Comparison of ENCODE assay signal across 28 cellular contexts in the genomic region with DNA sequence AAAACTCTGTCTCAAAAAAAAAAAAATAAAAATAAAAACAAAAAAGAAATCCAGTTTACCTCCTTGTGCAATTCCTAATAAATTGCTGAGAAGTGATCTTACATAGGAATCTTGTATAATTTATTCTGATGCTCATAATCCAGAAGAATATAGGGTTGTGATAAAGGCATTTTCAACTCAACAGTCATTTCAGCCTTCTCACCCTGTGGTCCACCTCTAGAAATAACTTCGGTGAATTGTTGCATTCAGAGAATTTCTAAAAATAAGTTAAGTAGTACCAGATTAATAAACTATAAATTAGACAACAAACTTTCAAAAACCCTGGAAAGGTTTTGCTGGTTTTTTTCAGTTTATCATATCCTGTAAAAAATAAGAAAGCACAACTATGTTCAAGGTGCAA. TPM values are rescaled to one million over a fixed set of nuclear protein-coding genes. Genes with fewer than 3 reads are reported as not detected.
DNase-seq lines count a peak whose midpoint lies in the region; ATAC-seq and TF ChIP-seq lines count a peak whose summit lies in the region.
"Had no signal": no experiment of that assay in that cellular context is flagged by ENCODE, and none has a peak within 500 bp of the region (broad histone marks: within the 10 kb centered on the region; RNA-seq: fewer than 3 reads in every experiment).

No MANE protein-coding gene starts in this region.

- no peak for ATAC-seq in thoracic aorta (ENCODE audit: insufficient number of reproducible peaks, low FRiP score, low read depth)
- ATAC-seq in T-helper 17 cell = no peak
- ATAC-seq in upper lobe of left lung (ENCODE audit: low FRiP score in 2 of 2) = no peak
- ATAC-seq: esophagus mucosa; foreskin keratinocyte; stimulated activated naive CD8-positive, alpha-beta T cell treated with anti-CD3 and anti-CD28 coated beads, Interleukin-15, amount 100 ng/mL, for 72 hours; upper lobe of right lung had no signal

- H3K36me3 ChIP-seq in HUES6 (ENCODE audit: control insufficient read depth, insufficient read depth, low read length) (no peaks in the 10 kb centered on the region), thoracic aorta (no peaks in the 10 kb centered on the region), upper lobe of left lung (peaks cover 0 to 2% (median 0%) of the 10 kb centered on the region in 4 donors)
- H3K36me3 ChIP-seq: HAP-1, upper lobe of right lung had no signal

- H3K4me3 Mint-ChIP-seq in mesothelial cell of epicardium (no peak overlapping the region), T-helper 17 cell (no peak overlapping the region)
- H3K4me3 Mint-ChIP-seq: CD14-positive monocyte; endodermal cell; immature natural killer cell; stimulated activated naive CD8-positive, alpha-beta T cell treated with anti-CD3 and anti-CD28 coated beads, Interleukin-15, amount 100 ng/mL, for 72 hours had no signal

- H3K9me3 ChIP-seq in HUES6 (ENCODE audit: control insufficient read depth, insufficient read depth, low read depth, low read length) (peaks cover 3% of the 10 kb centered on the region; the same call in 1 of the 2 replicates), thoracic aorta (no peaks in the 10 kb centered on the region), T-helper 17 cell (ENCODE audit: control insufficient read depth, low read length, poor library complexity, severe bottlenecking) (no peaks in the 10 kb centered on the region), upper lobe of left lung (no peaks in the 10 kb centered on the region)
- H3K9me3 ChIP-seq: HAP-1, upper lobe of right lung had no signal

- no peaks in the 10 kb centered on the region for H3K9me3 Mint-ChIP-seq in mesothelial cell of epicardium
- H3K9me3 Mint-ChIP-seq: immature natural killer cell; stimulated activated naive CD8-positive, alpha-beta T cell treated with anti-CD3 and anti-CD28 coated beads, Interleukin-15, amount 100 ng/mL, for 72 hours had no signal

- peak overlapping the region; percentile 75 for H3K27ac Mint-ChIP-seq in mesothelial cell of epicardium
- no peak overlapping the region for H3K27ac Mint-ChIP-seq in T-helper 17 cell
- H3K27ac Mint-ChIP-seq: stimulated activated naive CD8-positive, alpha-beta T cell treated with anti-CD3 and anti-CD28 coated beads, Interleukin-15, amount 100 ng/mL, for 72 hours had no signal

- WGBS in upper lobe of left lung, 2 donors = 0 to 34% methylated on average over 1 of the region's 1 CpG

- H3K9ac ChIP-seq in HUES6 (ENCODE audit: low read length) = no peak overlapping the region

- peak overlapping the region; percentile 29; the same call in 1 of the 2 replicates for H3K27ac ChIP-seq in HUES6 (ENCODE audit: low read depth, low read length)
- H3K27ac ChIP-seq in thoracic aorta = peak overlapping the region; percentile 38 to 81
- no peak overlapping the region for H3K27ac ChIP-seq in upper lobe of left lung
- H3K27ac ChIP-seq: foreskin keratinocyte, hepatocyte, upper lobe of right lung had no signal

- H3K4me1 Mint-ChIP-seq in mesothelial cell of epicardium (peaks cover 22% of the 10 kb centered on the region), T-helper 17 cell (peaks cover 33% of the 10 kb centered on the region)

- no peaks in the 10 kb centered on the region for H3K27me3 Mint-ChIP-seq in mesothelial cell of epicardium (ENCODE audit: low read depth)
- H3K27me3 Mint-ChIP-seq in T-helper 17 cell = no peaks in the 10 kb centered on the region
- H3K27me3 Mint-ChIP-seq: stimulated activated naive CD8-positive, alpha-beta T cell treated with anti-CD3 and anti-CD28 coated beads, Interleukin-15, amount 100 ng/mL, for 72 hours had no signal

- H3K4me3 ChIP-seq in HUES6 (ENCODE audit: low read depth, low read length) = no peak overlapping the region
- peak overlapping the region; percentile 43 for H3K4me3 ChIP-seq in thoracic aorta
- no peak overlapping the region for H3K4me3 ChIP-seq in upper lobe of left lung
- H3K4me3 ChIP-seq: HAP-1, hepatocyte, K562, upper lobe of right lung had no signal

- DNase-seq in amniotic epithelial cell (ENCODE audit: low read depth) (peak; percentile 27), mesothelial cell of epicardium (ENCODE audit: low spot score in 2 of 2, unreplicated experiment in 2 of 2) (no peak), thoracic aorta (ENCODE audit: low spot score) (no peak), T-helper 17 cell (no peak), germinal center (ENCODE audit: low spot score) (no peak), upper lobe of left lung (no peak)
- DNase-seq: activated CD4-positive, alpha-beta T cell treated with anti-CD3 and anti-CD28 coated beads for 48 hours; activated CD8-positive, alpha-beta memory T cell treated with anti-CD3 and anti-CD28 coated beads for 24 hours; activated gamma-delta T cell; activated T-cell treated with anti-CD3 and anti-CD28 coated beads, Interleukin-2, amount 50 U/mL, for 1 hour; DND-41; endodermal cell; immature natural killer cell; left colon; mesendoderm; NCI-H1436; NCI-H2107; NCI-H446 treated with DMSO at 0.1 percent for 48 hours; stimulated activated CD8-positive, alpha-beta memory T cell treated with anti-CD3 and anti-CD28 coated beads, Interleukin-4, amount 100 ng/mL, for 48 hours; stimulated activated naive CD8-positive, alpha-beta T cell treated with anti-CD3 and anti-CD28 coated beads, Interleukin-15, amount 100 ng/mL, for 72 hours; upper lobe of right lung had no signal

- TF ChIP-seq POLR2A in upper lobe of left lung (IDR thresholded peaks at IDR 0.05) = no peak

- TF ChIP-seq EP300 in upper lobe of left lung (IDR thresholded peaks at IDR 0.05) = no peak

- H3K4me1 ChIP-seq in HUES6 (ENCODE audit: control insufficient read depth, insufficient read depth, low read length) (peaks cover 7% of the 10 kb centered on the region), thoracic aorta (ENCODE audit: control insufficient read depth in 1 of 2, low read depth in 2 of 2) (peaks cover 41 to 77% of the 10 kb centered on the region in 2 donors), upper lobe of left lung (peaks cover 34 to 55% (median 37%) of the 10 kb centered on the region in 4 donors)

- peaks cover 10% of the 10 kb centered on the region for H3K36me3 Mint-ChIP-seq in mesothelial cell of epicardium
- H3K36me3 Mint-ChIP-seq in T-helper 17 cell (ENCODE audit: low read depth) = peaks cover 3% of the 10 kb centered on the region
- H3K36me3 Mint-ChIP-seq: immature natural killer cell had no signal

- TF ChIP-seq CTCF in mesothelial cell of epicardium (IDR thresholded peaks at IDR 0.05; ENCODE audit: unreplicated experiment) = no peak
- TF ChIP-seq CTCF in thoracic aorta (IDR thresholded peaks at IDR 0.05) = no peak
- no peak for TF ChIP-seq CTCF in upper lobe of left lung (IDR thresholded peaks at IDR 0.05)

- H3K27me3 ChIP-seq in HUES6 (ENCODE audit: control insufficient read depth, insufficient read depth, low read length) (no peaks in the 10 kb centered on the region), thoracic aorta (replicated peaks; ENCODE audit: insufficient read depth) (no peaks in the 10 kb centered on the region), upper lobe of left lung (no peaks in the 10 kb centered on the region)
- H3K27me3 ChIP-seq: foreskin keratinocyte, hepatocyte, upper lobe of right lung had no signal

RNA-seq across cellular contexts. Expression of a gene that starts 20.2 kb away (rescaled TPM):
- total RNA-seq in mesothelial cell of epicardium (108 to 116 TPM (median 111 TPM) in 3 replicates), thoracic aorta (100 to 1,000 TPM; 158 to 183 TPM), T-helper 17 cell (100 to 1,000 TPM; 115 to 123 TPM), upper lobe of left lung (100 to 1,000 TPM in 4 of 6 donors, 10 to 100 TPM in 2; 78.7 to 195 (median 110) TPM)

Comparison
In these comparisons a context has a peak if more than half of its experiments do, and no peak if none do; other contexts are left out.
1. H3K27ac ChIP-seq: peak in HUES6 (single experiment) and thoracic aorta (2 of 2); none in upper lobe of left lung (0 of 4).